In genomic region chr17:47896672-47897490, GRCh38 we compare ENCODE assay signal across 8 cellular contexts. TPM values are rescaled to one million over a fixed set of nuclear protein-coding genes. Genes with fewer than 3 reads are reported as not detected.
A peak's percentile ranks its signal among the peaks of the same experiment; 100 is the strongest.
DNase-seq lines count a peak whose midpoint lies in the region; TF ChIP-seq lines count a peak whose summit lies in the region.

No MANE protein-coding gene starts in this region.

- H3K4me1 Mint-ChIP-seq in activated naive CD4-positive, alpha-beta T cell treated with anti-CD3 and anti-CD28 coated beads, Interleukin-2, amount 10 ng/mL, durations not matched to agents 7 days and 5 days = peaks cover 41% of the 10 kb centered on the region
- peaks cover 37% of the 10 kb centered on the region for H3K4me1 Mint-ChIP-seq in activated CD4-positive, alpha-beta memory T cell treated with anti-CD3 and anti-CD28 coated beads for 36 hours (ENCODE audit: low read depth)

- peaks cover 13% of the 10 kb centered on the region for H3K4me1 ChIP-seq in hepatocyte (ENCODE audit: insufficient read depth)
- peaks cover 18% of the 10 kb centered on the region for H3K4me1 ChIP-seq in smooth muscle cell (ENCODE audit: low read depth)

- WGBS in hepatocyte (ENCODE audit: low lambda C conversion rate, missing lambda C conversion rate) = 4% methylated on average over 22 of the region's 22 CpGs
- 7% methylated on average over 22 of the region's 22 CpGs for WGBS in smooth muscle cell (ENCODE audit: low lambda C conversion rate)

- peak overlapping the region; percentile 58 for H2AFZ ChIP-seq in hepatocyte
- peak overlapping the region; percentile 84 for H2AFZ ChIP-seq in smooth muscle cell (ENCODE audit: low read depth)

- H3K4me2 ChIP-seq in hepatocyte (peak overlapping the region; percentile 94), smooth muscle cell (peak overlapping the region; percentile 99)

- H3K27ac ChIP-seq in hepatocyte (peak overlapping the region; percentile 95), smooth muscle cell (ENCODE audit: low read depth) (peak overlapping the region; percentile 98)

- H3K9me3 ChIP-seq in hepatocyte (ENCODE audit: low read depth) (no peaks in the 10 kb centered on the region), smooth muscle cell (replicated peaks; ENCODE audit: low read depth) (no peaks in the 10 kb centered on the region)

- H3K27me3 Mint-ChIP-seq in activated naive CD4-positive, alpha-beta T cell treated with anti-CD3 and anti-CD28 coated beads, Interleukin-2, amount 10 ng/mL, durations not matched to agents 7 days and 5 days = no peaks in the 10 kb centered on the region
- H3K27me3 Mint-ChIP-seq in activated CD4-positive, alpha-beta memory T cell treated with anti-CD3 and anti-CD28 coated beads for 36 hours = no peaks in the 10 kb centered on the region

- no peaks in the 10 kb centered on the region for H4K20me1 ChIP-seq in hepatocyte (ENCODE audit: insufficient read depth, poor library complexity, severe bottlenecking)
- no peaks in the 10 kb centered on the region for H4K20me1 ChIP-seq in smooth muscle cell (ENCODE audit: low read depth)

- H3K79me2 ChIP-seq in hepatocyte = peaks cover 42% of the 10 kb centered on the region
- H3K79me2 ChIP-seq in smooth muscle cell (ENCODE audit: low read depth) = peaks cover 15% of the 10 kb centered on the region

- CTCF ChIA-PET in activated naive CD4-positive, alpha-beta T cell treated with anti-CD3 and anti-CD28 coated beads, Interleukin-2, amount 10 ng/mL, durations not matched to agents 7 days and 5 days (lab: Charles Lee) = interaction anchor here (0.9 to 2.2 kb wide), 2 partner anchors 74 to 121 kb away, joined by 3 to 8 read pairs; partner anchors contain the start of gene CDK5RAP3
- CTCF ChIA-PET in activated CD4-positive, alpha-beta memory T cell treated with anti-CD3 and anti-CD28 coated beads for 36 hours (lab: Charles Lee) = interaction anchor here (0.6 to 1.1 kb wide), 6 partner anchors 50 to 140 kb away, joined by 3 to 8 read pairs (median 5); partner anchors contain the start of genes CDK5RAP3, LRRC46, MRPL10 and SCRN2

- H3K27me3 ChIP-seq in hepatocyte = no peaks in the 10 kb centered on the region
- no peaks in the 10 kb centered on the region for H3K27me3 ChIP-seq in smooth muscle cell (ENCODE audit: low read depth)

- TF ChIP-seq CTCF in hepatocyte (IDR thresholded peaks at IDR 0.05; ENCODE audit: poor library complexity) = no peak
- TF ChIP-seq CTCF in smooth muscle cell (IDR thresholded peaks at IDR 0.05; ENCODE audit: borderline replicate concordance, insufficient read depth, poor library complexity, severe bottlenecking) = no peak

- POLR2A ChIA-PET in activated CD4-positive, alpha-beta memory T cell treated with anti-CD3 and anti-CD28 coated beads for 36 hours (lab: Charles Lee) = interaction anchor here (2.0 kb wide), 1 partner anchor 54 kb away, joined by 10 read pairs; no protein-coding TSS in a partner anchor

- H3K4me3 ChIP-seq in hepatocyte (peak overlapping the region; percentile 32), smooth muscle cell (peak overlapping the region; percentile 98)

- peak overlapping the region; percentile 99 for H3K9ac ChIP-seq in smooth muscle cell (ENCODE audit: low read depth)

- intact Hi-C loops in activated CD4-positive, alpha-beta memory T cell treated with anti-CD3 and anti-CD28 coated beads for 36 hours (cut with micrococcal nuclease) = loop anchor here (1.0 to 5.0 kb wide), 5 partner anchors 56 to 210 kb away; partner anchors contain the start of genes CDK5RAP3, NFE2L1, SCRN2 and SNX11

- peak overlapping the region; percentile 78 for H3K4me3 Mint-ChIP-seq in activated naive CD4-positive, alpha-beta T cell treated with anti-CD3 and anti-CD28 coated beads, Interleukin-2, amount 10 ng/mL, durations not matched to agents 7 days and 5 days
- H3K4me3 Mint-ChIP-seq in activated CD4-positive, alpha-beta memory T cell treated with anti-CD3 and anti-CD28 coated beads for 36 hours = peak overlapping the region; percentile 95

- DNase-seq in activated naive CD4-positive, alpha-beta T cell treated with anti-CD3 and anti-CD28 coated beads, Interleukin-2, amount 10 ng/mL, durations not matched to agents 7 days and 5 days = no peak
- DNase-seq in activated naive CD4-positive, alpha-beta T cell treated with anti-CD3 and anti-CD28 coated beads, Interleukin-2, amount 50 U/mL, for 16 hours = no peak
- DNase-seq in activated CD4-positive, alpha-beta memory T cell treated with anti-CD3 and anti-CD28 coated beads for 36 hours = no peak
- DNase-seq in hepatocyte (ENCODE audit: low spot score) (no peak), smooth muscle cell (lab: John Stamatoyannopoulos, UW; ENCODE audit: unreplicated experiment) (no peak), SKM-1 (lab: John Stamatoyannopoulos, UW; ENCODE audit: unreplicated experiment) (no peak), occipital lobe (lab: John Stamatoyannopoulos, UW) (no peak), cerebellum (ENCODE audit: low spot score) (no peak)

- peaks cover 34% of the 10 kb centered on the region for H3K36me3 Mint-ChIP-seq in activated naive CD4-positive, alpha-beta T cell treated with anti-CD3 and anti-CD28 coated beads, Interleukin-2, amount 10 ng/mL, durations not matched to agents 7 days and 5 days
- H3K36me3 Mint-ChIP-seq in activated CD4-positive, alpha-beta memory T cell treated with anti-CD3 and anti-CD28 coated beads for 36 hours = peaks cover 8% of the 10 kb centered on the region

- H3K9me2 ChIP-seq in hepatocyte (replicated peaks; ENCODE audit: insufficient read depth) = no peaks in the 10 kb centered on the region

- H3K27ac Mint-ChIP-seq in activated naive CD4-positive, alpha-beta T cell treated with anti-CD3 and anti-CD28 coated beads, Interleukin-2, amount 10 ng/mL, durations not matched to agents 7 days and 5 days = peak overlapping the region; percentile 90
- peak overlapping the region; percentile 84 for H3K27ac Mint-ChIP-seq in activated CD4-positive, alpha-beta memory T cell treated with anti-CD3 and anti-CD28 coated beads for 36 hours

- H3K36me3 ChIP-seq in hepatocyte (replicated peaks; ENCODE audit: insufficient read depth, low read depth) (no peaks in the 10 kb centered on the region), smooth muscle cell (ENCODE audit: low read depth) (no peaks in the 10 kb centered on the region)

- H3F3A ChIP-seq in smooth muscle cell (ENCODE audit: low read depth) = no peaks in the 10 kb centered on the region

- H3K9me3 Mint-ChIP-seq in activated naive CD4-positive, alpha-beta T cell treated with anti-CD3 and anti-CD28 coated beads, Interleukin-2, amount 10 ng/mL, durations not matched to agents 7 days and 5 days = no peaks in the 10 kb centered on the region
- H3K9me3 Mint-ChIP-seq in activated CD4-positive, alpha-beta memory T cell treated with anti-CD3 and anti-CD28 coated beads for 36 hours = no peaks in the 10 kb centered on the region

RNA-seq across cellular contexts. Expression of gene SP2, which starts 0.8 kb away (rescaled TPM):
- total RNA-seq in activated CD4-positive, alpha-beta memory T cell treated with anti-CD3 and anti-CD28 coated beads for 36 hours = 10 to 100 TPM; 15.1 to 17.2 TPM
- 1.5 and 3.3 TPM in 2 replicates for total RNA-seq in hepatocyte
- polyA plus RNA-seq in hepatocyte = 6.7 and 10.6 TPM in 2 replicates
- 2.4 and 4.7 TPM in 2 replicates for total RNA-seq in smooth muscle cell
- polyA plus RNA-seq in smooth muscle cell = 9.0 and 9.4 TPM in 2 replicates
- 0.31 TPM for total RNA-seq in occipital lobe
- total RNA-seq in cerebellum = 1.6 TPM

RNA-seq across cellular contexts. Expression of gene PNPO, which starts 44.5 kb away (rescaled TPM):
- 10 to 100 TPM; 32.5 to 34.4 TPM for total RNA-seq in activated CD4-positive, alpha-beta memory T cell treated with anti-CD3 and anti-CD28 coated beads for 36 hours
- total RNA-seq in hepatocyte (17.0 and 18.6 TPM in 2 replicates), smooth muscle cell (7.6 and 9.3 TPM in 2 replicates), occipital lobe (7.5 TPM), cerebellum (6.1 TPM)
- polyA plus RNA-seq in hepatocyte (10.4 and 12.2 TPM in 2 replicates), smooth muscle cell (5.2 and 8.0 TPM in 2 replicates)

RNA-seq across cellular contexts. Expression of gene SP6, which starts 45.9 kb away (rescaled TPM):
- total RNA-seq in activated CD4-positive, alpha-beta memory T cell treated with anti-CD3 and anti-CD28 coated beads for 36 hours = under 1 TPM; 0.10 to 0.12 TPM
- total RNA-seq in hepatocyte (0.80 and 1.3 TPM in 2 replicates), smooth muscle cell (9.3 and 9.8 TPM in 2 replicates), occipital lobe (0.16 TPM), cerebellum (0.45 TPM)
- polyA plus RNA-seq in hepatocyte (1.3 and 1.7 TPM in 2 replicates), smooth muscle cell (10.7 and 13.1 TPM in 2 replicates)

RNA-seq across cellular contexts. Expression of gene SCRN2, which starts 55.8 kb away (rescaled TPM):
- 10 to 100 TPM; 20.6 to 21.0 TPM for total RNA-seq in activated CD4-positive, alpha-beta memory T cell treated with anti-CD3 and anti-CD28 coated beads for 36 hours
- 20.4 and 35.3 TPM in 2 replicates for total RNA-seq in hepatocyte
- polyA plus RNA-seq in hepatocyte = 59.8 and 79.0 TPM in 2 replicates
- 16.0 and 18.6 TPM in 2 replicates for total RNA-seq in smooth muscle cell
- polyA plus RNA-seq in smooth muscle cell = 45.0 and 49.4 TPM in 2 replicates
- total RNA-seq in occipital lobe = 17.8 TPM
- 21.8 TPM for total RNA-seq in cerebellum
